In the genomic region with DNA sequence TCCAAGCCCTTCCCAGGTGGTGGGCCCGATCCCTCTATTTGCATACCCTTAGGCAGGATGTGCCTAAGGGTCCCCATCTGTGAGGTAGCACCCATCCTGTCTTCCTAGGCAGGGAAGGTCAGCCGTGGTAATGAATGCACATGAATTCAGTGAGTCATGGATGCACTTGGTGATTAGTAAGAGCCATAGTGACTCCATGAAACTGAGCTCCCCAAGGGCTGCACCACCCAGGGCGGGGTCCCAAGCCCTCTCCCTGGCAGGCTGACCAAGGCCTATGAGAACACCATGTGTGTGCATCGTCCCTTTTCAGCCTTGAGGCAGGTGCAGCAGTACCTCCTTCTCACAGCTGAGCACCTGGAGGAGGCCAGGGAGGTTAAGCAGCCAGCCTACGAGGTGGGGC, we compare ENCODE assay signal across 25 cellular contexts. TPM values are rescaled to one million over a fixed set of nuclear protein-coding genes. Genes with fewer than 3 reads are reported as not detected.
DNase-seq lines count a peak whose midpoint lies in the region; ATAC-seq and TF ChIP-seq lines count a peak whose summit lies in the region.
"Had no signal": no experiment of that assay in that cellular context is flagged by ENCODE, and none has a peak within 500 bp of the region (broad histone marks: within the 10 kb centered on the region; RNA-seq: fewer than 3 reads in every experiment).

No MANE protein-coding gene starts in this region.

- no peak overlapping the region for H2AFZ ChIP-seq in neuronal stem cell (ENCODE audit: low read length)

- WGBS in neuronal stem cell (ENCODE audit: extremely low coverage in 2 of 2, insufficient read length in 2 of 2, insufficient replicate concordance in 1 of 2), 2 donors, result no CpG with 5 or more reads among the region's 5 CpGs

- no peak for TF ChIP-seq CTCF in coronary artery (IDR thresholded peaks at IDR 0.05)

- H3K36me3 Mint-ChIP-seq in activated CD4-positive, alpha-beta T cell treated with anti-CD3 and anti-CD28 coated beads for 36 hours (ENCODE audit: low read depth), result peaks cover 12% of the 10 kb centered on the region
- H3K36me3 Mint-ChIP-seq in CD8-positive, alpha-beta memory T cell, result peaks cover 0 to 91% (median 9%) of the 10 kb centered on the region in 3 donors

- H4K91ac ChIP-seq in neuronal stem cell (ENCODE audit: low read depth, low read length, poor library complexity), result no peak overlapping the region

- no peak overlapping the region for H3K4me3 Mint-ChIP-seq in activated CD4-positive, alpha-beta T cell treated with anti-CD3 and anti-CD28 coated beads for 36 hours
- no peak overlapping the region for H3K4me3 Mint-ChIP-seq in CD8-positive, alpha-beta memory T cell
- H3K4me3 Mint-ChIP-seq: dendritic cell treated with granulocyte-macrophage colony-stimulating factor and Interleukin-4, amounts not matched to agents 40 ng/mL and 50 ng/mL, for 4 days; nephron; T-cell had no signal

- no peak overlapping the region for H2BK15ac ChIP-seq in neuronal stem cell (ENCODE audit: low read length)

- no peaks in the 10 kb centered on the region for H3K9me3 Mint-ChIP-seq in activated CD4-positive, alpha-beta T cell treated with anti-CD3 and anti-CD28 coated beads for 36 hours (ENCODE audit: low read depth)
- H3K9me3 Mint-ChIP-seq in CD8-positive, alpha-beta memory T cell, result no peaks in the 10 kb centered on the region
- H3K9me3 Mint-ChIP-seq: dendritic cell treated with granulocyte-macrophage colony-stimulating factor and Interleukin-4, amounts not matched to agents 40 ng/mL and 50 ng/mL, for 4 days; nephron; T-cell had no signal

- no peak overlapping the region for H3K4me2 ChIP-seq in neuronal stem cell (ENCODE audit: insufficient read depth, low read length, poor library complexity, severe bottlenecking)
- H3K4me2 ChIP-seq: BLaER1 had no signal

- intact Hi-C loops in activated CD4-positive, alpha-beta T cell treated with anti-CD3 and anti-CD28 coated beads for 36 hours (cut with DNase I, micrococcal nuclease), result no loop called here

- H2BK5ac ChIP-seq in neuronal stem cell (ENCODE audit: low read length), result no peak overlapping the region

- no peaks in the 10 kb centered on the region for H3K4me1 Mint-ChIP-seq in activated CD4-positive, alpha-beta T cell treated with anti-CD3 and anti-CD28 coated beads for 36 hours
- H3K4me1 Mint-ChIP-seq in CD8-positive, alpha-beta memory T cell, result peaks cover 16 to 37% (median 22%) of the 10 kb centered on the region in 3 donors

- peaks cover 27 to 55% of the 10 kb centered on the region in 2 donors for H3K36me3 ChIP-seq in neuronal stem cell (replicated peaks in 1 of 2; ENCODE audit: control insufficient read depth in 2 of 2, insufficient read depth in 2 of 2, low read length in 2 of 2)
- H3K36me3 ChIP-seq in CD8-positive, alpha-beta memory T cell (ENCODE audit: insufficient read depth, low read length), result peaks cover 49% of the 10 kb centered on the region
- H3K36me3 ChIP-seq: uterus had no signal

- H3K14ac ChIP-seq in neuronal stem cell (ENCODE audit: low read length), result no peak overlapping the region

- peak; percentile 25 for ATAC-seq in activated CD4-positive, alpha-beta T cell treated with anti-CD3 and anti-CD28 coated beads for 36 hours
- ATAC-seq: GM12878, T-cell had no signal

- no peak overlapping the region for H2BK120ac ChIP-seq in neuronal stem cell (ENCODE audit: low read depth, low read length)

- H2AK5ac ChIP-seq in neuronal stem cell (ENCODE audit: low read depth, low read length), result no peak overlapping the region

- H3K27ac ChIP-seq in coronary artery (peak overlapping the region; percentile 0 to 15), neuronal stem cell (replicated peaks; ENCODE audit: low read length) (no peak overlapping the region)
- H3K27ac ChIP-seq in CD8-positive, alpha-beta memory T cell (ENCODE audit: low read depth, low read length), result no peak overlapping the region
- H3K27ac ChIP-seq: BLaER1, uterus, VCaP had no signal

- no peak overlapping the region for H3K4me3 ChIP-seq in coronary artery
- no peak overlapping the region for H3K4me3 ChIP-seq in neuronal stem cell (ENCODE audit: low read length in 2 of 2)
- no peak overlapping the region for H3K4me3 ChIP-seq in CD8-positive, alpha-beta memory T cell (ENCODE audit: low read length)
- H3K4me3 ChIP-seq: BLaER1, gastroesophageal sphincter, GM12878, HAP-1, uterus had no signal

- H3K27me3 Mint-ChIP-seq in activated CD4-positive, alpha-beta T cell treated with anti-CD3 and anti-CD28 coated beads for 36 hours, result no peaks in the 10 kb centered on the region
- H3K27me3 Mint-ChIP-seq in CD8-positive, alpha-beta memory T cell, result no peaks in the 10 kb centered on the region
- H3K27me3 Mint-ChIP-seq: dendritic cell treated with granulocyte-macrophage colony-stimulating factor and Interleukin-4, amounts not matched to agents 40 ng/mL and 50 ng/mL, for 4 days; progenitor cell of endocrine pancreas; T-cell had no signal

- no peak overlapping the region for H3K4ac ChIP-seq in neuronal stem cell (ENCODE audit: low read length)

- no peak overlapping the region for H3K18ac ChIP-seq in neuronal stem cell (ENCODE audit: low read length)

- CTCF ChIA-PET in activated CD4-positive, alpha-beta T cell treated with anti-CD3 and anti-CD28 coated beads for 36 hours (lab: Charles Lee), result interaction anchor here (0.6 to 5.7 kb wide), 4 partner anchors 9 to 65 kb away, joined by 3 to 29 read pairs (median 7); no protein-coding TSS in a partner anchor
- CTCF ChIA-PET in CD8-positive, alpha-beta memory T cell (lab: Charles Lee), result interaction anchor here (0.8 to 5.6 kb wide), 5 partner anchors 9 to 32 kb away, joined by 3 to 33 read pairs (median 3); no protein-coding TSS in a partner anchor

- no peak overlapping the region for H4K8ac ChIP-seq in neuronal stem cell (ENCODE audit: low read depth, low read length)

- H3K79me1 ChIP-seq in neuronal stem cell (ENCODE audit: low read depth, low read length), result no peaks in the 10 kb centered on the region

- H3K9me3 ChIP-seq in neuronal stem cell (replicated peaks in 1 of 2; ENCODE audit: control insufficient read depth in 2 of 2, insufficient read depth in 1 of 2, low read depth in 1 of 2, low read length in 2 of 2), result no peaks in the 10 kb centered on the region
- no peaks in the 10 kb centered on the region for H3K9me3 ChIP-seq in CD8-positive, alpha-beta memory T cell (ENCODE audit: low read length)
- H3K9me3 ChIP-seq: BLaER1, gastroesophageal sphincter, HAP-1, uterus had no signal

- H3K4me1 ChIP-seq in neuronal stem cell (ENCODE audit: control insufficient read depth in 2 of 2, insufficient read depth in 1 of 2, low read depth in 1 of 2, low read length in 2 of 2), result peaks cover 2 to 4% of the 10 kb centered on the region in 2 donors
- peaks cover 1% of the 10 kb centered on the region for H3K4me1 ChIP-seq in CD8-positive, alpha-beta memory T cell (ENCODE audit: insufficient read depth, low read length)
- H3K4me1 ChIP-seq: HAP-1, uterus had no signal

- H3K23ac ChIP-seq in neuronal stem cell (ENCODE audit: low read depth, low read length, poor library complexity), result peak overlapping the region; percentile 25

- no peak for DNase-seq in activated CD4-positive, alpha-beta T cell treated with anti-CD3 and anti-CD28 coated beads for 36 hours
- DNase-seq in activated CD4-positive, alpha-beta T cell treated with anti-CD3 and anti-CD28 coated beads, Interleukin-2, amount 50 U/mL, for 48 hours, result no peak
- peak; percentile 34 for DNase-seq in HT1080 (ENCODE audit: low read depth)
- DNase-seq in coronary artery (ENCODE audit: low spot score), result no peak
- no peak for DNase-seq in neuronal stem cell (ENCODE audit: low spot score)
- DNase-seq in CD8-positive, alpha-beta memory T cell, result no peak
- no peak for DNase-seq in iPS-NIHi7 (ENCODE audit: extremely low spot score)
- DNase-seq in midbrain (lab: John Stamatoyannopoulos, UW), result no peak
- DNase-seq: 8988T; activated CD8-positive, alpha-beta memory T cell treated with anti-CD3 and anti-CD28 coated beads for 24 hours; GDM1; NCI-H2029 treated with DMSO at 0.1 percent for 48 hours; NCI-H446 treated with DMSO at 0.1 percent for 48 hours; SHP77; stimulated activated CD4-positive, alpha-beta T cell treated with anti-CD3 and anti-CD28 coated beads, Interleukin-4, amount 100 ng/mL, for 4 hours; T-cell; uterus had no signal

- H3K27ac Mint-ChIP-seq in activated CD4-positive, alpha-beta T cell treated with anti-CD3 and anti-CD28 coated beads for 36 hours, result peak overlapping the region; percentile 51
- H3K27ac Mint-ChIP-seq in CD8-positive, alpha-beta memory T cell, result peak overlapping the region in 3 of 8 donors; percentile 43 to 73 (median 51)
- H3K27ac Mint-ChIP-seq: dendritic cell treated with granulocyte-macrophage colony-stimulating factor and Interleukin-4, amounts not matched to agents 40 ng/mL and 50 ng/mL, for 4 days; nephron had no signal

- POLR2A ChIA-PET in activated CD4-positive, alpha-beta T cell treated with anti-CD3 and anti-CD28 coated beads for 36 hours (lab: Charles Lee), result no interaction called here
- POLR2A ChIA-PET in CD8-positive, alpha-beta memory T cell (lab: Charles Lee), result no interaction called here

- no peak overlapping the region for H2BK12ac ChIP-seq in neuronal stem cell (ENCODE audit: low read length)

- no peak overlapping the region for H3K9ac ChIP-seq in neuronal stem cell (ENCODE audit: low read depth, low read length, poor library complexity)
- H3K9ac ChIP-seq: BLaER1 had no signal

- no peaks in the 10 kb centered on the region for H3K27me3 ChIP-seq in neuronal stem cell (ENCODE audit: control insufficient read depth in 3 of 3, insufficient read depth in 3 of 3, low read depth in 1 of 3, low read length in 3 of 3)
- H3K27me3 ChIP-seq in CD8-positive, alpha-beta memory T cell (ENCODE audit: insufficient read depth, low read length, poor library complexity, severe bottlenecking), result no peaks in the 10 kb centered on the region
- H3K27me3 ChIP-seq: BLaER1, gastroesophageal sphincter, uterus had no signal

RNA-seq across cellular contexts. Expression of a gene that starts 15.6 kb away (rescaled TPM):
- under 1 TPM; 0.65 to 0.80 TPM for total RNA-seq in activated CD4-positive, alpha-beta T cell treated with anti-CD3 and anti-CD28 coated beads for 36 hours
- 0.10 and 0.17 TPM in 2 replicates for total RNA-seq in HT1080 (2014; rRNA removed; shearing (Covaris generic))
- 0.03 TPM in 1 of 2 replicates, not detected in the other for polyA plus RNA-seq in HT1080 (2015; cell fraction: cytosol; rRNA removed)
- 0.03 and 0.20 TPM in 2 replicates for polyA plus RNA-seq in HT1080 (2015; cell fraction: nucleus; rRNA removed)
- polyA plus RNA-seq in neuronal stem cell (2013, experiment 1 of 2), result 0.25 TPM
- 0.18 TPM for polyA plus RNA-seq in neuronal stem cell (2013, experiment 2 of 2)
- under 1 TPM; 0.31 to 0.48 TPM for total RNA-seq in CD8-positive, alpha-beta memory T cell
- polyA plus RNA-seq in CD8-positive, alpha-beta memory T cell, result not detected

Comparison
In these comparisons a context has a peak if more than half of its experiments do, and no peak if none do; other contexts are left out.
1. H3K27ac ChIP-seq: peak in coronary artery (2 of 2); none in neuronal stem cell (single experiment) and CD8-positive, alpha-beta memory T cell (single experiment).